In genomic region chr7:106595922-106596321, GRCh38 we compare ENCODE assay signal across 9 cellular contexts.
"Had no signal": no experiment of that assay in that cellular context is flagged by ENCODE, and none has a peak within 500 bp of the region (broad histone marks: within the 10 kb centered on the region; RNA-seq: fewer than 3 reads in every experiment).

No MANE protein-coding gene starts in this region.

- H3K27ac ChIP-seq: GM23248, HL-60 had no signal

- H3K4me3 Mint-ChIP-seq: IgD-negative memory B cell had no signal

- H3K9me3 Mint-ChIP-seq: IgD-negative memory B cell had no signal

- DNase-seq: GM23248, GOT3, H7, KG1 had no signal

- H3K9me3 ChIP-seq: HAP-1 had no signal

- H3K9ac ChIP-seq: GM23248 had no signal

- H3K27me3 Mint-ChIP-seq: IgD-negative memory B cell had no signal

- FAIRE-seq: HepG2 had no signal

- H2AFZ ChIP-seq: GM23248 had no signal

- H3K27ac Mint-ChIP-seq: IgD-negative memory B cell had no signal

- ATAC-seq: HCT116, HepG2 had no signal

- H3K4me3 ChIP-seq: GM23248, HAP-1 had no signal

- H3K36me3 ChIP-seq: HAP-1 had no signal
